In genomic region chr13:99198630-99199029, GRCh38 we compare ENCODE assay signal across 1 cellular context.
TF ChIP-seq lines count a peak whose summit lies in the region.

No MANE protein-coding gene starts in this region.

TF ChIP-seq in GM23338, 12 proteins besides CTCF, POLR2A, EP300 and RAD21 (continued from another document):
- TF ChIP-seq ZNF462 (CRISPR knock-in tag; IDR thresholded peaks at IDR 0.05), result no peak
- TF ChIP-seq EZH2phosphoT487 (IDR thresholded peaks at IDR 0.05; ENCODE audit: unreplicated experiment), result no peak
- TF ChIP-seq STAT1 (IDR thresholded peaks at IDR 0.05; ENCODE audit: unreplicated experiment), result no peak
